25 cellular contexts compared by ENCODE assay signal in genomic region chr4:8843597-8843996, GRCh38. TPM values are rescaled to one million over a fixed set of nuclear protein-coding genes. Genes with fewer than 3 reads are reported as not detected.
DNase-seq lines count a peak whose midpoint lies in the region; ATAC-seq and TF ChIP-seq lines count a peak whose summit lies in the region.
"Had no signal": no experiment of that assay in that cellular context is flagged by ENCODE, and none has a peak within 500 bp of the region (broad histone marks: within the 10 kb centered on the region; RNA-seq: fewer than 3 reads in every experiment).

No MANE protein-coding gene starts in this region.

- BruUV-seq in PC-9 (replicated peaks; lab: Mats Ljungman, UMichigan): no TSS peak

- no peak for DNase-seq in SJSA1 (ENCODE audit: low read depth in 1 of 2, low spot score in 2 of 2)
- DNase-seq in endodermal cell: peak; percentile 13
- DNase-seq in PC-9: no peak
- DNase-seq in hepatic stellate cell (ENCODE audit: low spot score): no peak
- DNase-seq: 8988T; ACHN; BE2C; C1 segment of cervical spinal cord; CD4-positive, alpha-beta memory T cell; CD4-positive, CD25-positive, alpha-beta regulatory T cell; COR-L47; DMS 273 treated with DMSO at 0.1 percent for 48 hours; DMS153; DMS53; DMS79; DND-41; EL; GDM1 had no signal

- WGBS in endodermal cell (ENCODE audit: insufficient coverage in 1 of 2, insufficient read length in 1 of 2), 2 experiments: 86 to 91% methylated on average over 3 of the region's 3 CpGs

- H3K27me3 ChIP-seq in SJSA1 (replicated peaks) (no peaks in the 10 kb centered on the region), endodermal cell (ENCODE audit: control insufficient read depth, insufficient read depth, low read length, poor library complexity, severe bottlenecking) (peaks cover 20% of the 10 kb centered on the region), PC-9 (ENCODE audit: insufficient read depth, low read depth) (peaks cover 24% of the 10 kb centered on the region)
- H3K27me3 ChIP-seq: BE2C, BLaER1 had no signal

- H3K4me3 Mint-ChIP-seq in endodermal cell: no peak overlapping the region
- H3K4me3 Mint-ChIP-seq: CD4-positive, alpha-beta memory T cell; CD4-positive, CD25-positive, alpha-beta regulatory T cell; CD8-positive, alpha-beta memory T cell had no signal

- no peak for ATAC-seq in GM21529 (IDR thresholded peaks at IDR 0.05; ENCODE audit: unreplicated experiment)
- ATAC-seq: GM12878 had no signal

- POLR2A ChIA-PET in PC-9 (lab: Charles Lee; ENCODE audit: unreplicated experiment): no interaction called here

- CTCF ChIA-PET in PC-9 (lab: Charles Lee): no interaction called here

- H3K4me1 Mint-ChIP-seq in endodermal cell: no peaks in the 10 kb centered on the region
- H3K4me1 Mint-ChIP-seq: CD14-positive monocyte; CD4-positive, alpha-beta memory T cell; CD4-positive, CD25-positive, alpha-beta regulatory T cell; CD8-positive, alpha-beta memory T cell had no signal

- intact Hi-C loops in PC-9 (cut with micrococcal nuclease; ENCODE audit: unreplicated experiment): no loop called here

- H2AFZ ChIP-seq in PC-9: no peak overlapping the region

- no peak overlapping the region for H3K4me2 ChIP-seq in PC-9
- H3K4me2 ChIP-seq: BLaER1 had no signal

- TF ChIP-seq CTCF in endodermal cell (conservative IDR thresholded peaks at IDR 0.05) (no peak), PC-9 (conservative IDR thresholded peaks at IDR 0.05) (no peak)

- H3K27me3 Mint-ChIP-seq in endodermal cell (ENCODE audit: insufficient read depth): peaks cover 15% of the 10 kb centered on the region
- H3K27me3 Mint-ChIP-seq: CD4-positive, CD25-positive, alpha-beta regulatory T cell had no signal

- no peak overlapping the region for H3K9ac ChIP-seq in endodermal cell (ENCODE audit: extremely low read depth, low read length, poor library complexity, severe bottlenecking)
- H3K9ac ChIP-seq: BLaER1 had no signal

- H3K9me3 ChIP-seq in SJSA1 (replicated peaks): no peaks in the 10 kb centered on the region; the same call in 1 of the 2 replicates
- H3K9me3 ChIP-seq in endodermal cell (ENCODE audit: control insufficient read depth, low read length): peaks cover 8% of the 10 kb centered on the region
- no peaks in the 10 kb centered on the region for H3K9me3 ChIP-seq in PC-9 (ENCODE audit: insufficient read depth, low read depth)
- H3K9me3 ChIP-seq: BE2C had no signal

- no peak overlapping the region for H3K27ac Mint-ChIP-seq in endodermal cell
- H3K27ac Mint-ChIP-seq: CD14-positive monocyte; CD4-positive, alpha-beta memory T cell; CD4-positive, CD25-positive, alpha-beta regulatory T cell had no signal

- no peaks in the 10 kb centered on the region for H3F3A ChIP-seq in PC-9 (ENCODE audit: insufficient read depth, low read depth)

- H3K36me3 Mint-ChIP-seq in endodermal cell (ENCODE audit: low read depth): no peaks in the 10 kb centered on the region
- H3K36me3 Mint-ChIP-seq: CD14-positive monocyte; CD4-positive, alpha-beta memory T cell; CD4-positive, CD25-positive, alpha-beta regulatory T cell; CD8-positive, alpha-beta memory T cell had no signal

- H3K4me3 ChIP-seq in SJSA1: no peak overlapping the region
- no peak overlapping the region for H3K4me3 ChIP-seq in endodermal cell (ENCODE audit: low read length)
- no peak overlapping the region for H3K4me3 ChIP-seq in PC-9
- H3K4me3 ChIP-seq: BLaER1, GM12878 had no signal

- H3K4me1 ChIP-seq in SJSA1 (replicated peaks) (peaks cover 34% of the 10 kb centered on the region), endodermal cell (ENCODE audit: control insufficient read depth, insufficient read depth, low read length) (no peaks in the 10 kb centered on the region), PC-9 (replicated peaks; ENCODE audit: insufficient read depth) (no peaks in the 10 kb centered on the region)

- no peaks in the 10 kb centered on the region for H4K20me1 ChIP-seq in PC-9 (ENCODE audit: insufficient read depth)
- H4K20me1 ChIP-seq: BLaER1 had no signal

- no peaks in the 10 kb centered on the region for H3K9me2 ChIP-seq in PC-9 (ENCODE audit: insufficient read depth)

- H3K9me3 Mint-ChIP-seq in endodermal cell: no peaks in the 10 kb centered on the region
- H3K9me3 Mint-ChIP-seq: CD8-positive, alpha-beta memory T cell had no signal

- H3K79me2 ChIP-seq in PC-9 (ENCODE audit: low read depth): no peaks in the 10 kb centered on the region

- H3K36me3 ChIP-seq in SJSA1 (no peaks in the 10 kb centered on the region), endodermal cell (ENCODE audit: control insufficient read depth, insufficient read depth, low read length) (no peaks in the 10 kb centered on the region), PC-9 (ENCODE audit: low read depth) (no peaks in the 10 kb centered on the region)
- H3K36me3 ChIP-seq: BE2C, BLaER1 had no signal

- peak overlapping the region; percentile 75 for H3K27ac ChIP-seq in SJSA1
- no peak overlapping the region for H3K27ac ChIP-seq in endodermal cell (ENCODE audit: low read depth, low read length)
- no peak overlapping the region for H3K27ac ChIP-seq in PC-9
- H3K27ac ChIP-seq: BLaER1 had no signal

RNA-seq across cellular contexts. Expression of gene HMX1, which starts 28.0 kb away (rescaled TPM):
- total RNA-seq in SJSA1 (2014; rRNA removed; shearing (Covaris generic)): 0.63 TPM in 1 of 2 replicates, not detected in the other
- total RNA-seq in endodermal cell: 1 to 10 TPM in 1 of 2 donors, not detected in 1; 1.2 TPM
- 1.4 TPM for polyA plus RNA-seq in endodermal cell (2013, experiment 1 of 2)
- polyA plus RNA-seq in endodermal cell (2013, experiment 2 of 2): 0.95 TPM
- total RNA-seq in PC-9 (2021): not detected in 2 replicates
- total RNA-seq: CD4-positive, alpha-beta memory T cell; CD4-positive, CD25-positive, alpha-beta regulatory T cell; CD8-positive, alpha-beta memory T cell; G401; GM12878 had no signal
- polyA plus RNA-seq: AG04450; CD14-positive monocyte; CD4-positive, alpha-beta memory T cell; CD4-positive, CD25-positive, alpha-beta regulatory T cell; CD8-positive, alpha-beta memory T cell; GM12878 had no signal
